8 cellular contexts compared by ENCODE assay signal in genomic region chr2:202375611-202376408, GRCh38. TPM values are rescaled to one million over a fixed set of nuclear protein-coding genes. Genes with fewer than 3 reads are reported as not detected.
DNase-seq lines count a peak whose midpoint lies in the region; ATAC-seq, FAIRE-seq and TF ChIP-seq lines count a peak whose summit lies in the region.

BMPR2 (plus strand) TSS chr2:202376327; CDS start chr2:202377475, 1,148 bp downstream.

- peaks cover 23% of the 10 kb centered on the region for H3K36me3 Mint-ChIP-seq in endothelial cell (ENCODE audit: low read depth, unreplicated experiment)
- no peaks in the 10 kb centered on the region for H3K36me3 Mint-ChIP-seq in mesothelial cell of epicardium

- H3K4me3 ChIP-seq in NT2/D1 (ENCODE audit: insufficient read length, low read depth) = peak within 1 kb of the TSS; percentile 97

- no peaks in the 10 kb centered on the region for H3K27me3 ChIP-seq in NT2/D1 (ENCODE audit: insufficient read depth, insufficient read length)

- DNase-seq in COLO668 (lab: John Stamatoyannopoulos, UW; ENCODE audit: unreplicated experiment) (peak; percentile 92), HTR-8/SVneo (ENCODE audit: insufficient read length, low spot score) (peak; percentile 84), NT2/D1 (ENCODE audit: low read depth, low spot score) (peak; percentile 85), endothelial cell (ENCODE audit: low spot score) (peak; percentile 92), mesothelial cell of epicardium (ENCODE audit: low spot score in 2 of 2, unreplicated experiment in 2 of 2) (peak; percentile 80 to 92)
- DNase-seq in activated CD8-positive, alpha-beta memory T cell treated with anti-CD3 and anti-CD28 coated beads, Interleukin-2, amount 50 U/mL, for 4 hours = peak; percentile 82
- DNase-seq in stimulated activated CD8-positive, alpha-beta memory T cell treated with anti-CD3 and anti-CD28 coated beads, Interleukin-15, amount 100 ng/mL, for 4 hours (ENCODE audit: low read depth in 2 of 2) = peak; percentile 51 to 72

- H3K9me3 Mint-ChIP-seq in endothelial cell (ENCODE audit: unreplicated experiment) = no peaks in the 10 kb centered on the region
- no peaks in the 10 kb centered on the region for H3K9me3 Mint-ChIP-seq in mesothelial cell of epicardium

- H3K4me1 ChIP-seq in NT2/D1 (ENCODE audit: insufficient read depth, insufficient read length) = peaks cover 3% of the 10 kb centered on the region

- H3K27me3 Mint-ChIP-seq in endothelial cell (ENCODE audit: unreplicated experiment) = peaks cover 24% of the 10 kb centered on the region
- H3K27me3 Mint-ChIP-seq in mesothelial cell of epicardium (ENCODE audit: low read depth) = no peaks in the 10 kb centered on the region

- H3K27ac Mint-ChIP-seq in endothelial cell (ENCODE audit: unreplicated experiment) (peak within 1 kb of the TSS; percentile 100), mesothelial cell of epicardium (peak within 1 kb of the TSS; percentile 99)

- peak within 1 kb of the TSS; percentile 98 for H3K9ac ChIP-seq in NT2/D1 (ENCODE audit: insufficient read length, low read depth)

- peaks cover 33% of the 10 kb centered on the region for H3K4me1 Mint-ChIP-seq in endothelial cell (ENCODE audit: unreplicated experiment)
- H3K4me1 Mint-ChIP-seq in mesothelial cell of epicardium = peaks cover 34% of the 10 kb centered on the region

- no peaks in the 10 kb centered on the region for H3K36me3 ChIP-seq in NT2/D1 (ENCODE audit: insufficient read depth, insufficient read length, low read length)

- H3K4me3 Mint-ChIP-seq in endothelial cell (ENCODE audit: unreplicated experiment) (peak within 1 kb of the TSS; percentile 100), mesothelial cell of epicardium (peak within 1 kb of the TSS; percentile 100)

- FAIRE-seq in HTR-8/SVneo (lab: Jason Lieb, UNC) = peak; percentile 70

- no peaks in the 10 kb centered on the region for H3K9me3 ChIP-seq in NT2/D1 (ENCODE audit: insufficient read depth, low read length)

- peak; percentile 63 for ATAC-seq in GM21367 (IDR thresholded peaks at IDR 0.05; ENCODE audit: unreplicated experiment)

- TF ChIP-seq CTCF in endothelial cell (IDR thresholded peaks at IDR 0.05; ENCODE audit: unreplicated experiment) (no peak), mesothelial cell of epicardium (IDR thresholded peaks at IDR 0.05; ENCODE audit: unreplicated experiment) (no peak)

RNA-seq across cellular contexts. Expression of gene BMPR2, which starts in this region (rescaled TPM):
- total RNA-seq in endothelial cell (ENCODE audit: unreplicated experiment) (88.9 TPM), mesothelial cell of epicardium (75.8 to 81.4 TPM (median 76.5 TPM) in 3 replicates)

Comparison
In these comparisons a context has a peak if more than half of its experiments do, and no peak if none do; other contexts are left out.
1. Peak in every context shown above with its lines: DNase-seq, ATAC-seq and H3K4me3 ChIP-seq.